Comparison of ENCODE assay signal across 10 cellular contexts in the genomic region with DNA sequence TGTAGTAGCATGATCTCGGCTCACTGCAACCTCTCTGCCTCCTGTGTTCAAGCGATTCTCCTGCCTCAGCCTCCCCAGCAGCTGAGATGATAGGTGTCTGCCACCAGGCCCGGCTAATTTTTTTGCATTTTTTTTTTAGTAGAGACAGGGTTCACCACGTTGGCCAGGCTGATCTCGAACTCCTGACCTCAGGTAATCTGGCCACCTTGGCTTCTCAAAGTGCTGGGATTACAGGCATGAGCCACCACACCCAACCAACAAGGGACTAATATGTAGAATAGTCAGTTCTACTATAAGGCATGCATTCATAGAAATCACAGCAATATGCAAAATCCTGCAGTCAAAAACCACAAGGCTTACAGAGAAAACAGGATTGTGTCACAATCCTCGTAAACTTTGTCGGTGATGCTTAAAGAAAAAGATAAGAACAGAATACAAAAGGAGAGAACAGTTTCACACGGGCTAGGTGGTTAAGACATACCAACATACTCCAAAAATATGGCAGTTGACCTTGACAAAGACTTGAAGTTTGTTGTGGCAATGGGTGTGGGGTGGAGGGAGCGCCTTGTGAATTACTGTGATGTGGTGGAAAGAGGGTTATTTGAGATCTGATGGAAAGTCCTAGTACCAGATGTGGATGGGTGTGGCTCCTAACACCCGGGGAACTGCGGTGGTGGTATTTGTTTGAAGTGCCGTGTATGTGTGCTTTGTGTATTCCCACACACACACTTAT. TPM values are rescaled to one million over a fixed set of nuclear protein-coding genes. Genes with fewer than 3 reads are reported as not detected.
DNase-seq lines count a peak whose midpoint lies in the region; ATAC-seq and TF ChIP-seq lines count a peak whose summit lies in the region.
"Had no signal": no experiment of that assay in that cellular context is flagged by ENCODE, and none has a peak within 500 bp of the region (broad histone marks: within the 10 kb centered on the region; RNA-seq: fewer than 3 reads in every experiment).

No MANE protein-coding gene starts in this region.

- peak overlapping the region; percentile 32; the same call in 1 of the 2 replicates for H3K9ac ChIP-seq in BLaER1
- H3K9ac ChIP-seq in PC-3 (ENCODE audit: low read length) = no peak overlapping the region
- peak overlapping the region; percentile 16 for H3K9ac ChIP-seq in mesenchymal stem cell (ENCODE audit: low read length)

- H2AFZ ChIP-seq in PC-3 (ENCODE audit: low read length) (no peak overlapping the region), mesenchymal stem cell (ENCODE audit: low read depth, low read length) (no peak overlapping the region)

- no peak overlapping the region for H2BK120ac ChIP-seq in mesenchymal stem cell (ENCODE audit: low read depth, low read length)

- no peak overlapping the region for H2BK15ac ChIP-seq in mesenchymal stem cell (ENCODE audit: low read depth, poor library complexity, severe bottlenecking)

- POLR2A ChIA-PET in PC-3 (lab: Charles Lee; ENCODE audit: unreplicated experiment) = no interaction called here

- no peak overlapping the region for H2BK12ac ChIP-seq in mesenchymal stem cell (ENCODE audit: low read length in 2 of 2)

- peak overlapping the region; percentile 53 for H3K4me2 ChIP-seq in BLaER1
- H3K4me2 ChIP-seq in PC-3 (ENCODE audit: low read length) = no peak overlapping the region
- no peak overlapping the region for H3K4me2 ChIP-seq in mesenchymal stem cell (ENCODE audit: low read length, poor library complexity, severe bottlenecking)

- H3K4me1 ChIP-seq in BLaER1 = peaks cover 71% of the 10 kb centered on the region
- H3K4me1 ChIP-seq in PC-3 (ENCODE audit: insufficient read depth, low read length) = peaks cover 16% of the 10 kb centered on the region; the same call in 1 of the 2 replicates
- peaks cover 5% of the 10 kb centered on the region for H3K4me1 ChIP-seq in mesenchymal stem cell (ENCODE audit: control insufficient read depth, insufficient read depth, low read depth, low read length)

- H4K8ac ChIP-seq in mesenchymal stem cell (ENCODE audit: low read length) = no peak overlapping the region

- ATAC-seq in PC-3 (no peak), HG03442 (IDR thresholded peaks at IDR 0.05; ENCODE audit: unreplicated experiment) (no peak), HG02642 (IDR thresholded peaks at IDR 0.05; ENCODE audit: poor library complexity, unreplicated experiment) (no peak)

- no peak overlapping the region for H2BK5ac ChIP-seq in mesenchymal stem cell (ENCODE audit: low read depth, low read length, poor library complexity, severe bottlenecking)

- H3K18ac ChIP-seq in mesenchymal stem cell (ENCODE audit: low read depth in 1 of 2, low read length in 2 of 2) = no peak overlapping the region

- H3K9me2 ChIP-seq in PC-3 (replicated peaks; ENCODE audit: low read length) = no peaks in the 10 kb centered on the region

- H3K36me3 ChIP-seq in BLaER1 (peaks cover 39% of the 10 kb centered on the region), PC-3 (ENCODE audit: low read depth, low read length) (peaks cover 3% of the 10 kb centered on the region; the same call in 1 of the 2 replicates), mesenchymal stem cell (ENCODE audit: control insufficient read depth in 1 of 2, insufficient read depth in 2 of 2, low read depth in 1 of 2, low read length in 2 of 2) (peaks cover 0 to 10% of the 10 kb centered on the region in 2 experiments)

- no TSS peak for BruUV-seq in PC-3 (replicated peaks; lab: Mats Ljungman, UMichigan)

- no peak overlapping the region for H2AK5ac ChIP-seq in mesenchymal stem cell (ENCODE audit: low read length, severe bottlenecking)

- H3K23ac ChIP-seq in mesenchymal stem cell (ENCODE audit: low read length in 2 of 2) = no peak overlapping the region

- no peak overlapping the region for H4K91ac ChIP-seq in mesenchymal stem cell (ENCODE audit: low read length)

- peaks cover 57% of the 10 kb centered on the region for H3K79me2 ChIP-seq in PC-3 (ENCODE audit: low read length)

- H4K20me1 ChIP-seq in BLaER1 (peaks cover 92% of the 10 kb centered on the region), PC-3 (ENCODE audit: low read length) (0 out of 2 replicates have a peak, but pooled peaks cover 9% of the 10 kb centered on the region)

- CTCF ChIA-PET in PC-3 (lab: Charles Lee) = interaction anchor here (0.6 kb wide), 1 partner anchor 125 kb away, joined by 5 read pairs; no protein-coding TSS in a partner anchor

- no peaks in the 10 kb centered on the region for H3F3A ChIP-seq in PC-3 (ENCODE audit: low read length, unreplicated experiment)

- no peak overlapping the region for H3K14ac ChIP-seq in mesenchymal stem cell (ENCODE audit: low read length in 2 of 2)

- H3K4ac ChIP-seq in mesenchymal stem cell (ENCODE audit: low read depth in 1 of 2, low read length in 2 of 2) = no peak overlapping the region

- peaks cover 15% of the 10 kb centered on the region for H3K79me1 ChIP-seq in mesenchymal stem cell (replicated peaks; ENCODE audit: low read length, poor library complexity, severe bottlenecking)

- 95% methylated on average over 9 of the region's 12 CpGs for WGBS in mesenchymal stem cell

- H3K27ac ChIP-seq in BLaER1 = peak overlapping the region; percentile 5; the same call in 1 of the 2 replicates
- H3K27ac ChIP-seq in PC-3 (ENCODE audit: low read length) = no peak overlapping the region
- no peak overlapping the region for H3K27ac ChIP-seq in mesenchymal stem cell (ENCODE audit: low read length, poor library complexity, severe bottlenecking)
- H3K27ac ChIP-seq: epithelial cell of prostate had no signal

- peak; percentile 29 for DNase-seq in PC-3
- DNase-seq in activated T-helper 9 cell treated with anti-CD3 and anti-CD28 coated beads, Interleukin-2, amount 50 U/mL, for 16 hours (ENCODE audit: low read depth) = peak; percentile 43
- DNase-seq in mesenchymal stem cell = no peak
- DNase-seq in cortex of kidney (lab: John Stamatoyannopoulos, UW) = no peak
- DNase-seq in GM20000 (ENCODE audit: low spot score) = no peak
- DNase-seq: DMS79 had no signal

- H3K9me3 ChIP-seq in BLaER1 (no peaks in the 10 kb centered on the region), PC-3 (ENCODE audit: low read length) (no peaks in the 10 kb centered on the region), mesenchymal stem cell (ENCODE audit: control insufficient read depth, low read length) (no peaks in the 10 kb centered on the region)

- H3K27me3 ChIP-seq in BLaER1 (no peaks in the 10 kb centered on the region), PC-3 (ENCODE audit: low read length) (no peaks in the 10 kb centered on the region), mesenchymal stem cell (ENCODE audit: control insufficient read depth in 1 of 2, insufficient read depth in 1 of 2, low read length in 2 of 2) (no peaks in the 10 kb centered on the region)

- H3K4me3 ChIP-seq in BLaER1 = no peak overlapping the region
- H3K4me3 ChIP-seq in PC-3 (ENCODE audit: low read length) = no peak overlapping the region
- H3K4me3 ChIP-seq in mesenchymal stem cell (ENCODE audit: insufficient read depth in 1 of 2, low read depth in 1 of 2, low read length in 2 of 2) = no peak overlapping the region

- intact Hi-C loops in PC-3 (cut with micrococcal nuclease) = no loop called here

- no peak for TF ChIP-seq CTCF in PC-3 (conservative IDR thresholded peaks at IDR 0.05; ENCODE audit: low read depth, low read length)
- no peak for TF ChIP-seq CTCF in GM20000 (IDR thresholded peaks at IDR 0.05; ENCODE audit: extremely low read depth, missing control alignments)

RNA-seq across cellular contexts. Expression of gene NOSIP, which starts 12.5 kb away (rescaled TPM):
- 195 and 214 TPM in 2 replicates for total RNA-seq in PC-3 (2014; rRNA removed)
- polyA plus RNA-seq in mesenchymal stem cell (2013, experiment 1 of 2) = 47.3 TPM
- polyA plus RNA-seq in mesenchymal stem cell (2013, experiment 2 of 2) = 45.5 TPM

RNA-seq across cellular contexts. Expression of gene PRRG2, which starts 13.2 kb away (rescaled TPM):
- 16.4 and 17.0 TPM in 2 replicates for total RNA-seq in PC-3 (2014; rRNA removed)
- polyA plus RNA-seq in mesenchymal stem cell (2013, experiment 1 of 2) = 0.50 TPM
- 0.40 TPM for polyA plus RNA-seq in mesenchymal stem cell (2013, experiment 2 of 2)

RNA-seq across cellular contexts. Expression of gene PRR12, which starts 23.1 kb away (rescaled TPM):
- 14.6 and 25.7 TPM in 2 replicates for total RNA-seq in PC-3 (2014; rRNA removed)
- 12.1 TPM for polyA plus RNA-seq in mesenchymal stem cell (2013, experiment 1 of 2)
- 11.2 TPM for polyA plus RNA-seq in mesenchymal stem cell (2013, experiment 2 of 2)

RNA-seq across cellular contexts. Expression of gene RCN3, which starts 40.1 kb away (rescaled TPM):
- 33.7 and 70.4 TPM in 2 replicates for total RNA-seq in PC-3 (2014; rRNA removed)
- polyA plus RNA-seq in mesenchymal stem cell (2013, experiment 1 of 2) = 80.0 TPM
- 81.7 TPM for polyA plus RNA-seq in mesenchymal stem cell (2013, experiment 2 of 2)

RNA-seq across cellular contexts. Expression of gene FCGRT, which starts 55.4 kb away (rescaled TPM):
- 46.3 and 46.7 TPM in 2 replicates for total RNA-seq in PC-3 (2014; rRNA removed)
- 183 TPM for polyA plus RNA-seq in mesenchymal stem cell (2013, experiment 1 of 2)
- polyA plus RNA-seq in mesenchymal stem cell (2013, experiment 2 of 2) = 203 TPM

Comparison
In these comparisons a context has a peak if more than half of its experiments do, and no peak if none do; other contexts are left out.
1. DNase-seq: peak in PC-3 (single experiment) and activated T-helper 9 cell treated with anti-CD3 and anti-CD28 coated beads, Interleukin-2, amount 50 U/mL, for 16 hours (single experiment); none in mesenchymal stem cell (single experiment), cortex of kidney (single experiment) and GM20000 (single experiment).